In the genomic region with DNA sequence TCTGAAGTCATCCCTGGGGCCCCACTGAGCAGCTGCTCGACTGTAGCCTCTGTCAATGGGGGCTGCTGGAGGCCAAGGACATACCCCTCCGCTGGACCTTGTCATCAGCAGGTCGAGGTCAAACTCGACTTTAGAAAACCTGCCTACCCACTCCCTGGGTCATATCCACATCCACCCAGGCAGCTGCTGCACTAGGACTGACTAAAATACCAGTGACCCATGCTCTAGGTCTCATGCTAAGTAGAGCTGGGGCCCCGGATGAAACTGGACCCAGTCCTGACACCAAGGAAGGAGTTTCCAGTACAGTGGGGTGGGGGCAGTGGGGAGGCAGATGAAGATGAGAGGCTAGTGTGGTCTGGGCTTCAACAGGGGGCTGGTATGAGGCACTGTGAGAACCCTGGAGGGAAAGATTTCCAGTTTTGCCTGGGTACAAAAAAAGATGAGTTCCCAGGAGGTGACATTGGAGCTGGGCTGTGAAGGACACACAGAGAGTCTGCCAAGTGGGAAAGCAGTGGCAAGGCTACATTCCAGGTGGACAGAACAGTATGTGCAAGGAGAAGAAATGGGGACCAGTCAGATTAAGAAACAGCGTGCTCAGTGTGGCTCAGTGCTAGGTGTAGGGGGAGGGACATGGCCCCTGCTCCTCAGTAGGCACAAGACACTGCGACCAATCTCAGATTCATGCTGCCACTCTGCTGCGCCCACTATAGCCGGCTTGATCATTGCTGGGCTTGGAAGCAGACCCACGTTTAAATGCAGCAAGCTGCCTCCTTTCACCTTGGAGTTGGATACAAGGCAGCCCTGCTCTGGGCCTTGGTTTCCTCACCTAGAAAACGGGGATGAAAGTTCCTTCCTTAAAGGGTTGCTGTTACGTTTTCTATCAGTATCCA, we compare ENCODE assay signal across 10 cellular contexts. TPM values are rescaled to one million over a fixed set of nuclear protein-coding genes. Genes with fewer than 3 reads are reported as not detected.
DNase-seq lines count a peak whose midpoint lies in the region; ATAC-seq, FAIRE-seq and TF ChIP-seq lines count a peak whose summit lies in the region.
"Had no signal": no experiment of that assay in that cellular context is flagged by ENCODE, and none has a peak within 500 bp of the region (broad histone marks: within the 10 kb centered on the region; RNA-seq: fewer than 3 reads in every experiment).

No MANE protein-coding gene starts in this region.

- H3K4me1 Mint-ChIP-seq in activated naive CD4-positive, alpha-beta T cell treated with anti-CD3 and anti-CD28 coated beads, Interleukin-2, amount 10 ng/mL, durations not matched to agents 7 days and 5 days = peaks cover 98% of the 10 kb centered on the region
- H3K4me1 Mint-ChIP-seq in mesothelial cell of epicardium = peaks cover 93% of the 10 kb centered on the region

- no peak for DNase-seq in activated naive CD4-positive, alpha-beta T cell treated with anti-CD3 and anti-CD28 coated beads, Interleukin-2, amount 10 ng/mL, durations not matched to agents 7 days and 5 days
- no peak for DNase-seq in activated naive CD4-positive, alpha-beta T cell (lab: John Stamatoyannopoulos, UW)
- DNase-seq in K562 (ENCODE audit: extremely low read depth in 1 of 4, low spot score in 3 of 4) (no peak), mesothelial cell of epicardium (ENCODE audit: low spot score in 2 of 2, unreplicated experiment in 2 of 2) (no peak), transverse colon (no peak), pons (ENCODE audit: low spot score) (no peak), uterus (no peak)
- DNase-seq: AML-193, lower lobe of right lung had no signal

- no peak for ATAC-seq in K562
- no peak for ATAC-seq in HG03196 (IDR thresholded peaks at IDR 0.05; ENCODE audit: unreplicated experiment)
- ATAC-seq: lower lobe of right lung had no signal

- H3K27ac ChIP-seq in K562 (ENCODE audit: extremely low read depth, low read depth, low read length) (peak overlapping the region; percentile 43; the same call in 2 of the 3 replicates), transverse colon (peak overlapping the region in 3 of 4 donors; percentile 27 to 90 (median 89)), uterus (no peak overlapping the region)
- H3K27ac ChIP-seq: lower lobe of right lung had no signal

- H3K27ac Mint-ChIP-seq in activated naive CD4-positive, alpha-beta T cell treated with anti-CD3 and anti-CD28 coated beads, Interleukin-2, amount 10 ng/mL, durations not matched to agents 7 days and 5 days = peak overlapping the region; percentile 86
- peak overlapping the region; percentile 91 for H3K27ac Mint-ChIP-seq in mesothelial cell of epicardium

- no peaks in the 10 kb centered on the region for H3K9me3 Mint-ChIP-seq in activated naive CD4-positive, alpha-beta T cell treated with anti-CD3 and anti-CD28 coated beads, Interleukin-2, amount 10 ng/mL, durations not matched to agents 7 days and 5 days
- H3K9me3 Mint-ChIP-seq in mesothelial cell of epicardium = no peaks in the 10 kb centered on the region

- no peak overlapping the region; the same call in 1 of the 2 replicates for H3K4me2 ChIP-seq in K562 (ENCODE audit: insufficient read depth, low read length)

- H3K36me3 ChIP-seq in K562 (ENCODE audit: control insufficient read depth, insufficient read depth, low read length) = peaks cover 89% of the 10 kb centered on the region
- H3K36me3 ChIP-seq in transverse colon = no peaks in the 10 kb centered on the region
- H3K36me3 ChIP-seq in uterus = no peaks in the 10 kb centered on the region
- H3K36me3 ChIP-seq: lower lobe of right lung had no signal

- H3K27me3 ChIP-seq in K562 (ENCODE audit: control insufficient read depth in 2 of 2, insufficient read depth in 2 of 2, low read length in 2 of 2) (no peaks in the 10 kb centered on the region), transverse colon (no peaks in the 10 kb centered on the region), uterus (no peaks in the 10 kb centered on the region)

- H3K9me3 ChIP-seq in K562 (replicated peaks; ENCODE audit: control insufficient read depth, insufficient read depth, low read depth, low read length) (no peaks in the 10 kb centered on the region), transverse colon (no peaks in the 10 kb centered on the region), uterus (no peaks in the 10 kb centered on the region)
- H3K9me3 ChIP-seq: lower lobe of right lung had no signal

- peak overlapping the region; percentile 13 to 82; a peak in 2 of 4 replicates for H3K9ac ChIP-seq in K562 (ENCODE audit: insufficient read depth in 1 of 2, low read depth in 2 of 2, low read length in 2 of 2)

- H3K9me1 ChIP-seq in K562 (ENCODE audit: control insufficient read depth, insufficient read depth, low read length) = peaks cover 34% of the 10 kb centered on the region

- H3K36me3 Mint-ChIP-seq in activated naive CD4-positive, alpha-beta T cell treated with anti-CD3 and anti-CD28 coated beads, Interleukin-2, amount 10 ng/mL, durations not matched to agents 7 days and 5 days = peaks cover 75% of the 10 kb centered on the region
- H3K36me3 Mint-ChIP-seq in mesothelial cell of epicardium = peaks cover 28% of the 10 kb centered on the region

- H3K4me3 Mint-ChIP-seq in activated naive CD4-positive, alpha-beta T cell treated with anti-CD3 and anti-CD28 coated beads, Interleukin-2, amount 10 ng/mL, durations not matched to agents 7 days and 5 days = no peak overlapping the region
- peak overlapping the region; percentile 65 for H3K4me3 Mint-ChIP-seq in mesothelial cell of epicardium

- no peak for TF ChIP-seq EP300 in K562 (IDR thresholded peaks at IDR 0.05; ENCODE audit: low read length)
- no peak for TF ChIP-seq EP300 in transverse colon (IDR thresholded peaks at IDR 0.05; ENCODE audit: low read depth)

- H3K4me1 ChIP-seq in K562 (replicated peaks in 1 of 2; ENCODE audit: control insufficient read depth in 2 of 2, insufficient read depth in 2 of 2, low read length in 2 of 2) = peaks cover 80 to 87% of the 10 kb centered on the region in 2 experiments
- H3K4me1 ChIP-seq in transverse colon = peaks cover 37 to 72% (median 58%) of the 10 kb centered on the region in 4 donors
- peaks cover 0 to 3% of the 10 kb centered on the region in 2 donors for H3K4me1 ChIP-seq in uterus

- peaks cover 100% of the 10 kb centered on the region for H3K79me2 ChIP-seq in K562 (ENCODE audit: control insufficient read depth, insufficient read depth, low read length)

- TF ChIP-seq POLR2A in K562 (conservative IDR thresholded peaks at IDR 0.05) (no peak), transverse colon (IDR thresholded peaks at IDR 0.05) (no peak), uterus (IDR thresholded peaks at IDR 0.05) (no peak)

- CTCF ChIA-PET in activated naive CD4-positive, alpha-beta T cell treated with anti-CD3 and anti-CD28 coated beads, Interleukin-2, amount 10 ng/mL, durations not matched to agents 7 days and 5 days (lab: Charles Lee) = interaction anchor here (0.8 kb wide), 2 partner anchors 9 to 23 kb away, joined by 3 to 4 read pairs; no protein-coding TSS in a partner anchor
- CTCF ChIA-PET in K562 (lab: Yijun Ruan, JAX; ENCODE audit: low intra/inter-chr PET ratio) = no interaction called here

- intact Hi-C loops in K562 (cut with micrococcal nuclease) = no loop called here
- intact Hi-C loops in transverse colon (cut with DNase I; ENCODE audit: low total_unique reads) = no loop called here
- intact Hi-C loops in uterus (cut with DNase I; ENCODE audit: low total_unique reads) = no loop called here

- TF ChIP-seq CTCF in K562 (IDR thresholded peaks at IDR 0.05 in 2 of 3, conservative IDR thresholded peaks at IDR 0.05 in 1 of 3; ENCODE audit: insufficient read depth in 2 of 3, low read depth in 1 of 3, low read length in 3 of 3) (no peak), mesothelial cell of epicardium (IDR thresholded peaks at IDR 0.05; ENCODE audit: unreplicated experiment) (no peak), transverse colon (IDR thresholded peaks at IDR 0.05) (no peak), uterus (IDR thresholded peaks at IDR 0.05) (no peak)

- H2AFZ ChIP-seq in K562 (ENCODE audit: low read depth, low read length) = no peak overlapping the region

- no peaks in the 10 kb centered on the region for H3K27me3 Mint-ChIP-seq in activated naive CD4-positive, alpha-beta T cell treated with anti-CD3 and anti-CD28 coated beads, Interleukin-2, amount 10 ng/mL, durations not matched to agents 7 days and 5 days
- H3K27me3 Mint-ChIP-seq in mesothelial cell of epicardium (ENCODE audit: low read depth) = no peaks in the 10 kb centered on the region

- FAIRE-seq in K562 (lab: Jason Lieb, UNC) = no peak

- H3K4me3 ChIP-seq in K562 (no peak overlapping the region), transverse colon (no peak overlapping the region), uterus (no peak overlapping the region)
- H3K4me3 ChIP-seq: lower lobe of right lung had no signal

- WGBS in K562 (ENCODE audit: insufficient coverage, low coverage, missing lambda C conversion rate) = 61% methylated on average over 12 of the region's 12 CpGs
- 75 to 82% methylated on average over 2 to 12 of the region's 12 CpGs for WGBS in transverse colon (ENCODE audit: low coverage in 1 of 2), 2 donors

- in situ Hi-C loops in K562 (cut with MboI) = no loop called here
- in situ Hi-C loops in transverse colon (cut with MboI; ENCODE audit: low pct_ligation_motif_present in 1 of 4, low pct_unique_long_range_greater_than_20kb in 1 of 4, low sequenced_read_pairs in 3 of 4) = no loop called here

- POLR2A ChIA-PET in K562 (lab: Yijun Ruan, JAX) = interaction anchor here (0.6 to 5.0 kb wide), 8 partner anchors 9 to 174 kb away, joined by 3 to 42 read pairs (median 3); no protein-coding TSS in a partner anchor

- no peak for TF ChIP-seq RAD21 in K562 (CRISPR knock-in tag; conservative IDR thresholded peaks at IDR 0.05 in 1 of 2, IDR thresholded peaks at IDR 0.05 in 1 of 2)

- no TSS peak for BruUV-seq in K562 (replicated peaks; lab: Mats Ljungman, UMichigan)

- peaks cover 80% of the 10 kb centered on the region for H4K20me1 ChIP-seq in K562 (replicated peaks; ENCODE audit: control insufficient read depth, insufficient read depth, low read length)

RNA-seq across cellular contexts. Expression of a gene that starts 12.3 kb away (rescaled TPM):
- total RNA-seq in K562 (2011; cell fraction: chromatin; rRNA removed; ENCODE audit: low replicate concordance) = 278 and 566 TPM in 2 replicates
- total RNA-seq in K562 (2011; cell fraction: nucleolus; rRNA removed) = 420 and 508 TPM in 2 replicates
- 435 and 495 TPM in 2 replicates for total RNA-seq in K562 (2011; cell fraction: nucleoplasm; rRNA removed)
- total RNA-seq in K562 (2014; rRNA removed) = 93.1 and 145 TPM in 2 replicates
- 39.4 and 42.8 TPM in 2 replicates for total RNA-seq in K562 (2014; rRNA removed; fragmentation: Illumina TruSeq; extraction: Trizol)
- total RNA-seq in K562 (2015; rRNA removed; fragmentation: Illumina TruSeq; extraction: Trizol) = 34.9 and 37.4 TPM in 2 replicates
- 141 and 153 TPM in 2 replicates for total RNA-seq in K562 (2021)
- polyA plus RNA-seq in K562 (2011; rRNA removed) = 53.4 and 142 TPM in 2 replicates
- polyA plus RNA-seq in K562 (2011; cell fraction: cytosol; rRNA removed) = 95.7 and 144 TPM in 2 replicates
- 174 and 230 TPM in 2 replicates for polyA plus RNA-seq in K562 (2011; cell fraction: nucleus; rRNA removed)
- 54.8 and 81.2 TPM in 2 replicates for polyA plus RNA-seq in K562 (2012)
- 73.4 and 73.6 TPM in 2 replicates for polyA plus RNA-seq in K562 (2014; fragmentation: Illumina TruSeq; extraction: Trizol)
- polyA plus RNA-seq in K562 (2014; fragmentation: Nextera tagmentation; extraction: Ambion mirVana) = 10 to 100 TPM; 12.6 to 22.9 TPM
- polyA plus RNA-seq in K562 (2014; rRNA removed) = 48.0 and 52.8 TPM in 2 replicates
- polyA minus RNA-seq in K562 (2011; rRNA and poly(A)+ RNA removed) = 56.6 and 73.8 TPM in 2 replicates
- polyA minus RNA-seq in K562 (2011; cell fraction: cytosol; rRNA and poly(A)+ RNA removed) = 98.1 and 111 TPM in 2 replicates
- polyA minus RNA-seq in K562 (2011; cell fraction: nucleus; rRNA and poly(A)+ RNA removed) = 86.4 and 99.1 TPM in 2 replicates
- 786 to 841 TPM (median 827 TPM) in 3 replicates for total RNA-seq in mesothelial cell of epicardium
- total RNA-seq in transverse colon = 10 to 100 TPM; 37.2 to 98.9 (median 69.1) TPM
- 10 to 100 TPM in 3 of 4 donors, 1 to 10 TPM in 1; 4.6 to 76.2 (median 28.2) TPM for total RNA-seq in uterus

Comparison
In these comparisons a context has a peak if more than half of its experiments do, and no peak if none do; other contexts are left out.
1. H3K27ac ChIP-seq: peak in K562 (single experiment) and transverse colon (3 of 4); none in uterus (0 of 2).